ENCODE assay signal across 1 cellular context in the genomic region with DNA sequence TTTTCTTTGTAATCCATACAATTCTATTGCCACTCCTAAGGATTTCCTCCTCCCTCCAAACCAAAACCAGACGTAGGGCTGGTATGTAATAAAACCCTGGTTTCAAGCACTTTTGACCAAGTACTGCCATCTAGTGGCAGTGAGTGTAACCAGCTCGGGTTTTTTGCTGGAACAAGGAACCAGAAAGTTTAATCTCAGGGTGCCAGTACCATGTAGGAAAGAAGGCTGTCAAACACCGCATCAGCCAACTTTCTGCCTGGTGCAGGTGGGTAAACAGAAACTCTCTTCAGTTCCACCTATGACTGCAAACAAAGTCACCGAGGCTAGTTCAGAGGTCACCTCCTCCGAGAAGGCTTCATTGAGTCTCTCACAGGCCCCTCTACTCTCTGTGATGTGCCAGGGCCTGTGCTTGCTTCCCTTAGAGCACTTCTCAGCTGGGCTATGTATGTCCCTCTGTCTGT.
TF ChIP-seq lines count a peak whose summit lies in the region.

No MANE protein-coding gene starts in this region.

TF ChIP-seq in K562, 482 proteins besides CTCF, POLR2A, EP300 and RAD21 (continued from another document):
- TF ChIP-seq TEAD1 (CRISPR knock-in tag; IDR thresholded peaks at IDR 0.05) (0 out of 4 replicates have a peak, but pooled peaks of 1 of the 2 experiments have one; percentile 37), SMC3 (conservative IDR thresholded peaks at IDR 0.05; ENCODE audit: insufficient read depth, low read depth, low read length) (peak; percentile 83), ZNF311 (CRISPR knock-in tag; IDR thresholded peaks at IDR 0.05) (no peak), STAG1 (CRISPR knock-in tag; IDR thresholded peaks at IDR 0.05; ENCODE audit: borderline replicate concordance) (peak; percentile 46; the same call in 1 of the 2 replicates), PTBP1 (IDR thresholded peaks at IDR 0.05; ENCODE audit: low read depth, low read length) (no peak), ZNF165 (CRISPR knock-in tag; IDR thresholded peaks at IDR 0.05; ENCODE audit: borderline replicate concordance) (no peak), MAZ (CRISPR knock-in tag; conservative IDR thresholded peaks at IDR 0.05 in 1 of 2, IDR thresholded peaks at IDR 0.05 in 1 of 2) (0 out of 4 replicates have a peak, but pooled peaks of 1 of the 2 experiments have one; percentile 21), ARID2 (IDR thresholded peaks at IDR 0.05) (peak; percentile 77), TEAD4 (IDR thresholded peaks at IDR 0.05; ENCODE audit: low read length) (peak; percentile 59; the same call in 1 of the 2 replicates), TEAD4 (CRISPR knock-in tag; IDR thresholded peaks at IDR 0.05; ENCODE audit: borderline replicate concordance) (no peak), ZNF212 (CRISPR knock-in tag; IDR thresholded peaks at IDR 0.05) (no peak)
- TF ChIP-seq, protein P1, sequence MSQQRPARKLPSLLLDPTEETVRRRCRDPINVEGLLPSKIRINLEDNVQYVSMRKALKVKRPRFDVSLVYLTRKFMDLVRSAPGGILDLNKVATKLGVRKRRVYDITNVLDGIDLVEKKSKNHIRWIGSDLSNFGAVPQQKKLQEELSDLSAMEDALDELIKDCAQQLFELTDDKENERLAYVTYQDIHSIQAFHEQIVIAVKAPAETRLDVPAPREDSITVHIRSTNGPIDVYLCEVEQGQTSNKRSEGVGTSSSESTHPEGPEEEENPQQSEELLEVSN (IDR thresholded peaks at IDR 0.05; ENCODE audit: borderline replicate concordance in 1 of 2, extremely low read depth in 1 of 2, insufficient read depth in 1 of 2, insufficient read length in 1 of 2, low read depth in 1 of 2, low read length in 1 of 2, poor library complexity in 1 of 2, severe bottlenecking in 1 of 2): no peak
- TF ChIP-seq, protein P2, sequence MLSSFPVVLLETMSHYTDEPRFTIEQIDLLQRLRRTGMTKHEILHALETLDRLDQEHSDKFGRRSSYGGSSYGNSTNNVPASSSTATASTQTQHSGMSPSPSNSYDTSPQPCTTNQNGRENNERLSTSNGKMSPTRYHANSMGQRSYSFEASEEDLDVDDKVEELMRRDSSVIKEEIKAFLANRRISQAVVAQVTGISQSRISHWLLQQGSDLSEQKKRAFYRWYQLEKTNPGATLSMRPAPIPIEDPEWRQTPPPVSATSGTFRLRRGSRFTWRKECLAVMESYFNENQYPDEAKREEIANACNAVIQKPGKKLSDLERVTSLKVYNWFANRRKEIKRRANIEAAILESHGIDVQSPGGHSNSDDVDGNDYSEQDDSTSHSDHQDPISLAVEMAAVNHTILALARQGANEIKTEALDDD (IDR thresholded peaks at IDR 0.05): 0 out of 2 replicates have a peak, but pooled peaks have one; percentile 20
TF ChIP-seq in K562: peak in this region for 8.
